ENCODE assay signal across 8 cellular contexts in genomic region chr16:75251280-75252048, GRCh38. TPM values are rescaled to one million over a fixed set of nuclear protein-coding genes. Genes with fewer than 3 reads are reported as not detected.
DNase-seq lines count a peak whose midpoint lies in the region; ATAC-seq and TF ChIP-seq lines count a peak whose summit lies in the region.

Gene BCAR1, minus strand, starts transcription at chr16:75251624. Its CDS starts 142 bp downstream, at chr16:75251482.

- H3K9ac ChIP-seq in stomach smooth muscle (ENCODE audit: low read length in 2 of 2), result peak within 1 kb of the TSS; percentile 66 to 69

- intact Hi-C loops in lower leg skin (cut with DNase I; ENCODE audit: low total_unique reads), result no loop called here

- TF ChIP-seq CTCF in lower leg skin (IDR thresholded peaks at IDR 0.05), result no peak

- ATAC-seq in GM21367 (IDR thresholded peaks at IDR 0.05; ENCODE audit: unreplicated experiment), result peak; percentile 73

- WGBS in lower leg skin, 2 donors, result 3 to 6% methylated on average over 7 to 22 of the region's 84 CpGs

- no peaks in the 10 kb centered on the region for H3K9me3 ChIP-seq in effector memory CD4-positive, alpha-beta T cell (ENCODE audit: control insufficient read depth, low read length)
- no peaks in the 10 kb centered on the region for H3K9me3 ChIP-seq in stomach smooth muscle (ENCODE audit: control insufficient read depth in 2 of 2, low read length in 2 of 2)

- H3K27me3 ChIP-seq in effector memory CD4-positive, alpha-beta T cell (replicated peaks; ENCODE audit: control insufficient read depth, insufficient read depth, low read length, poor library complexity, severe bottlenecking), result peaks cover 37% of the 10 kb centered on the region
- no peaks in the 10 kb centered on the region for H3K27me3 ChIP-seq in stomach smooth muscle (ENCODE audit: control insufficient read depth in 1 of 2, insufficient read depth in 2 of 2, low read length in 2 of 2)

- peak; percentile 23 for DNase-seq in NCI-H2029 (lab: John Stamatoyannopoulos, UW)
- DNase-seq in NCI-H2029 treated with DMSO at 0.1 percent for 48 hours (lab: John Stamatoyannopoulos, UW), result no peak
- peak; percentile 78 for DNase-seq in HT1080 (ENCODE audit: low read depth)
- peak; percentile 33 for DNase-seq in SHP77 treated with DMSO at 0.1 percent for 48 hours (lab: John Stamatoyannopoulos, UW)
- no peak for DNase-seq in effector memory CD4-positive, alpha-beta T cell
- DNase-seq in lower leg skin (ENCODE audit: low spot score in 2 of 2), result peak in 1 of 2 donors; percentile 65

- H3K27ac ChIP-seq in effector memory CD4-positive, alpha-beta T cell (ENCODE audit: insufficient read depth, low read length, poor library complexity, severe bottlenecking), result no peak within 1 kb of the TSS
- H3K27ac ChIP-seq in stomach smooth muscle (ENCODE audit: low read length), result peak within 1 kb of the TSS; percentile 86

- no peaks in the 10 kb centered on the region for H3K36me3 ChIP-seq in effector memory CD4-positive, alpha-beta T cell (ENCODE audit: control insufficient read depth, insufficient read depth, low read length)
- no peaks in the 10 kb centered on the region for H3K36me3 ChIP-seq in stomach smooth muscle (ENCODE audit: control insufficient read depth in 2 of 2, insufficient read depth in 2 of 2, low read length in 2 of 2)

- H3K4me1 ChIP-seq in effector memory CD4-positive, alpha-beta T cell (ENCODE audit: control insufficient read depth, insufficient read depth, low read length, poor library complexity, severe bottlenecking), result peaks cover 10% of the 10 kb centered on the region
- peaks cover 88% of the 10 kb centered on the region for H3K4me1 ChIP-seq in stomach smooth muscle (ENCODE audit: control insufficient read depth, insufficient read depth, low read length)

- no peak for TF ChIP-seq POLR2A in lower leg skin (IDR thresholded peaks at IDR 0.05)

- H3K4me3 ChIP-seq in effector memory CD4-positive, alpha-beta T cell (ENCODE audit: insufficient read depth, low read depth, low read length, poor library complexity, severe bottlenecking), result peak within 1 kb of the TSS; percentile 50
- H3K4me3 ChIP-seq in lower leg skin (ENCODE audit: low read depth, poor library complexity, severe bottlenecking) (peak within 1 kb of the TSS; percentile 49), stomach smooth muscle (ENCODE audit: low read length in 2 of 2) (peak within 1 kb of the TSS; percentile 74 to 81)

RNA-seq across cellular contexts. Expression of gene BCAR1, which starts in this region (rescaled TPM):
- 81.0 and 92.8 TPM in 2 replicates for total RNA-seq in HT1080 (2014; rRNA removed; shearing (Covaris generic))
- 55.0 and 60.8 TPM in 2 replicates for polyA plus RNA-seq in HT1080 (2015; cell fraction: cytosol; rRNA removed)
- 68.5 and 82.8 TPM in 2 replicates for polyA plus RNA-seq in HT1080 (2015; cell fraction: nucleus; rRNA removed)
- 10 to 100 TPM; 16.4 to 38.1 (median 28.8) TPM for total RNA-seq in lower leg skin

Comparison
In these comparisons a context has a peak if more than half of its experiments do, and no peak if none do; other contexts are left out.
1. DNase-seq: peak in NCI-H2029 (single experiment), HT1080 (single experiment) and SHP77 treated with DMSO at 0.1 percent for 48 hours (single experiment); none in NCI-H2029 treated with DMSO at 0.1 percent for 48 hours (single experiment) and effector memory CD4-positive, alpha-beta T cell (0 of 3).
2. Peak in every context shown above with its lines, with median percentiles within 50 percentile points of each other: H3K4me3 ChIP-seq.